24 cellular contexts compared by ENCODE assay signal in the genomic region with DNA sequence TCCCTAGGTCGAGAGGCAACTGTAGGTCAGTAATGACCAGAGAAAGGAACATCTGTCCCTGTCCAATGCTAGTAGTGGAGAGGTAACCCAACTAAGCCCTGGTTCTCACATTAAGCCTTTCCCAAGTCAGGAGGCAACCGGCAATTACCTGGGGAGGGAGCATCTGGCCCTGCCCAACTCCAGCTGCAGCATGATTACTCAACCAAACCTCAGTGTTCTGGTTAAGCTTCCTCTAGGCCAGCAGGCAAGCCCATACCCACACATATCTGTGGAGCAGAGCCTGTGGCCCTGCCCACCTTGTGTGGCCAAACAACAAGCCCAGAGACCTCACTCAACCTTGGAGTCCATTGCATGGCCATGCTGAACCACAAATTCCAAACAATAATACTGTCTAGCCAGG.
DNase-seq lines count a peak whose midpoint lies in the region; ATAC-seq and TF ChIP-seq lines count a peak whose summit lies in the region.
"Had no signal": no experiment of that assay in that cellular context is flagged by ENCODE, and none has a peak within 500 bp of the region (broad histone marks: within the 10 kb centered on the region; RNA-seq: fewer than 3 reads in every experiment).

No MANE protein-coding gene starts in this region.

- H3K4me1 Mint-ChIP-seq in stimulated activated effector memory CD8-positive, alpha-beta T cell treated with anti-CD3 and anti-CD28 coated beads, Interleukin-12 subunit alpha, Interleukin-12 subunit beta, amount 100 ng/mL, for 72 hours, result peaks cover 24% of the 10 kb centered on the region
- H3K4me1 Mint-ChIP-seq: CD14-positive monocyte had no signal

- H3K27ac ChIP-seq in foreskin keratinocyte, result no peak overlapping the region
- H3K27ac ChIP-seq: 22Rv1, A549, BLaER1 had no signal

- H3K36me3 Mint-ChIP-seq in stimulated activated effector memory CD8-positive, alpha-beta T cell treated with anti-CD3 and anti-CD28 coated beads, Interleukin-12 subunit alpha, Interleukin-12 subunit beta, amount 100 ng/mL, for 72 hours, result no peaks in the 10 kb centered on the region
- H3K36me3 Mint-ChIP-seq: CD14-positive monocyte; CD4-positive, alpha-beta memory T cell; CD4-positive, CD25-positive, alpha-beta regulatory T cell had no signal

- no peak for TF ChIP-seq CTCF in foreskin keratinocyte (conservative IDR thresholded peaks at IDR 0.05)

- H3K4me3 Mint-ChIP-seq in stimulated activated effector memory CD8-positive, alpha-beta T cell treated with anti-CD3 and anti-CD28 coated beads, Interleukin-12 subunit alpha, Interleukin-12 subunit beta, amount 100 ng/mL, for 72 hours, result no peak overlapping the region
- H3K4me3 Mint-ChIP-seq: CD14-positive monocyte; CD4-positive, alpha-beta memory T cell; CD4-positive, CD25-positive, alpha-beta regulatory T cell; CD8-positive, alpha-beta memory T cell had no signal

- no peaks in the 10 kb centered on the region for H3K27me3 ChIP-seq in foreskin keratinocyte
- H3K27me3 ChIP-seq: BE2C, BLaER1 had no signal

- peak; percentile 16 for ATAC-seq in foreskin keratinocyte
- no peak for ATAC-seq in stimulated activated effector memory CD8-positive, alpha-beta T cell treated with anti-CD3 and anti-CD28 coated beads, Interleukin-12 subunit alpha, Interleukin-12 subunit beta, amount 100 ng/mL, for 72 hours
- ATAC-seq: A549, GM12878 had no signal

- no peaks in the 10 kb centered on the region for H3K4me1 ChIP-seq in foreskin keratinocyte
- H3K4me1 ChIP-seq: A549, BE2C, BLaER1 had no signal

- H3K9me3 Mint-ChIP-seq in stimulated activated effector memory CD8-positive, alpha-beta T cell treated with anti-CD3 and anti-CD28 coated beads, Interleukin-12 subunit alpha, Interleukin-12 subunit beta, amount 100 ng/mL, for 72 hours, result peaks cover 7% of the 10 kb centered on the region

- H3K27ac Mint-ChIP-seq in stimulated activated effector memory CD8-positive, alpha-beta T cell treated with anti-CD3 and anti-CD28 coated beads, Interleukin-12 subunit alpha, Interleukin-12 subunit beta, amount 100 ng/mL, for 72 hours, result no peak overlapping the region
- H3K27ac Mint-ChIP-seq: CD14-positive monocyte; CD4-positive, alpha-beta memory T cell; CD4-positive, CD25-positive, alpha-beta regulatory T cell; CD8-positive, alpha-beta memory T cell had no signal

- DNase-seq in DMS 273 (lab: John Stamatoyannopoulos, UW; ENCODE audit: unreplicated experiment) (peak; percentile 13), DMS 273 treated with DMSO at 0.1 percent for 48 hours (lab: John Stamatoyannopoulos, UW) (no peak), NCI-H69 (lab: John Stamatoyannopoulos, UW) (peak; percentile 18), foreskin keratinocyte (peak in 1 of 2 donors; percentile 60), myocyte (ENCODE audit: low read depth) (peak; percentile 46), AG20443 (ENCODE audit: low spot score) (no peak)
- DNase-seq in stimulated activated effector memory CD8-positive, alpha-beta T cell treated with anti-CD3 and anti-CD28 coated beads, Interleukin-12 subunit alpha, Interleukin-12 subunit beta, amount 100 ng/mL, for 72 hours (ENCODE audit: low spot score in 2 of 2), result no peak
- DNase-seq: BE2C; C1 segment of cervical spinal cord; CD4-positive, alpha-beta memory T cell; CD4-positive, CD25-positive, alpha-beta regulatory T cell; CD8-positive, alpha-beta memory T cell; COR-L47; DMS153; DMS53; DMS79; DND-41; EL; GDM1 had no signal

Comparison
In these comparisons a context has a peak if more than half of its experiments do, and no peak if none do; other contexts are left out.
1. DNase-seq: peak in DMS 273 (single experiment), NCI-H69 (single experiment) and myocyte (single experiment); none in DMS 273 treated with DMSO at 0.1 percent for 48 hours (single experiment), AG20443 (single experiment) and stimulated activated effector memory CD8-positive, alpha-beta T cell treated with anti-CD3 and anti-CD28 coated beads, Interleukin-12 subunit alpha, Interleukin-12 subunit beta, amount 100 ng/mL, for 72 hours (0 of 2).